15 cellular contexts compared by ENCODE assay signal in genomic region chr12:65943388-65944137, GRCh38.
DNase-seq lines count a peak whose midpoint lies in the region; ATAC-seq, FAIRE-seq and TF ChIP-seq lines count a peak whose summit lies in the region.
"Had no signal": no experiment of that assay in that cellular context is flagged by ENCODE, and none has a peak within 500 bp of the region (broad histone marks: within the 10 kb centered on the region; RNA-seq: fewer than 3 reads in every experiment).

No MANE protein-coding gene starts in this region.

- TF ChIP-seq CTCF in AG04449 (IDR thresholded peaks at IDR 0.05; ENCODE audit: insufficient read depth, low read length, missing control alignments) = peak; percentile 14
- TF ChIP-seq CTCF in astrocyte of the spinal cord (IDR thresholded peaks at IDR 0.05; ENCODE audit: low read depth, low read length) = peak; percentile 21
- peak; percentile 34 for TF ChIP-seq CTCF in foreskin keratinocyte (conservative IDR thresholded peaks at IDR 0.05)

- ATAC-seq in foreskin keratinocyte = no peak
- ATAC-seq: activated T-cell treated with anti-CD3 and anti-CD28 coated beads, Interleukin-2, amount 50 U/mL, for 72 hours; naive thymus-derived CD8-positive, alpha-beta T cell had no signal

- H3K4me3 Mint-ChIP-seq in activated naive CD8-positive, alpha-beta T cell treated with anti-CD3 and anti-CD28 coated beads for 36 hours = no peak overlapping the region
- H3K4me3 Mint-ChIP-seq: activated T-cell treated with anti-CD3 and anti-CD28 coated beads, Interleukin-2, amount 50 U/mL, for 72 hours; B cell; naive thymus-derived CD8-positive, alpha-beta T cell had no signal

- no peaks in the 10 kb centered on the region for H3K4me1 Mint-ChIP-seq in activated naive CD8-positive, alpha-beta T cell treated with anti-CD3 and anti-CD28 coated beads for 36 hours
- H3K4me1 Mint-ChIP-seq: B cell; naive thymus-derived CD8-positive, alpha-beta T cell had no signal

- in situ Hi-C loops in astrocyte of the spinal cord (cut with HindIII; ENCODE audit: low sequenced_read_pairs) = no loop called here

- peaks cover 16% of the 10 kb centered on the region for H3K27me3 Mint-ChIP-seq in activated naive CD8-positive, alpha-beta T cell treated with anti-CD3 and anti-CD28 coated beads for 36 hours

- H3K27me3 ChIP-seq in foreskin keratinocyte = no peaks in the 10 kb centered on the region
- H3K27me3 ChIP-seq: vagina had no signal

- FAIRE-seq in H54 (lab: Jason Lieb, UNC) = peak; percentile 50

- H3K4me3 ChIP-seq in AG04449 (ENCODE audit: low read depth, low read length) (no peak overlapping the region), astrocyte of the spinal cord (ENCODE audit: low read depth, low read length) (no peak overlapping the region)
- H3K4me3 ChIP-seq: coronary artery, vagina had no signal

- no peak overlapping the region for H3K27ac Mint-ChIP-seq in activated naive CD8-positive, alpha-beta T cell treated with anti-CD3 and anti-CD28 coated beads for 36 hours
- H3K27ac Mint-ChIP-seq: activated T-cell treated with anti-CD3 and anti-CD28 coated beads, Interleukin-2, amount 50 U/mL, for 72 hours; B cell; naive thymus-derived CD8-positive, alpha-beta T cell had no signal

- no peak for TF ChIP-seq POLR2A in H54 (IDR thresholded peaks at IDR 0.05; ENCODE audit: low read depth, low read length)

- H3K9me3 Mint-ChIP-seq in activated naive CD8-positive, alpha-beta T cell treated with anti-CD3 and anti-CD28 coated beads for 36 hours = no peaks in the 10 kb centered on the region
- H3K9me3 Mint-ChIP-seq: activated T-cell treated with anti-CD3 and anti-CD28 coated beads, Interleukin-2, amount 50 U/mL, for 72 hours; naive thymus-derived CD8-positive, alpha-beta T cell had no signal

- DNase-seq in AG04449 (ENCODE audit: low read depth, low spot score) (no peak), H54 (ENCODE audit: insufficient read length, low spot score) (no peak), astrocyte of the spinal cord (ENCODE audit: low read depth, low spot score) (no peak), foreskin keratinocyte (no peak), mesenteric fat pad (ENCODE audit: low spot score) (no peak), foreskin melanocyte (no peak)
- DNase-seq in activated T-cell treated with anti-CD3 and anti-CD28 coated beads, Interleukin-2, amount 50 U/mL, for 48 hours = no peak
- DNase-seq in activated naive CD8-positive, alpha-beta T cell treated with anti-CD3 and anti-CD28 coated beads for 36 hours = no peak
- DNase-seq: activated T-cell treated with anti-CD3 and anti-CD28 coated beads, Interleukin-2, amount 50 U/mL, for 72 hours; naive thymus-derived CD8-positive, alpha-beta T cell; NCI-H2029; NCI-H526 had no signal

- peaks cover 70% of the 10 kb centered on the region for H3K4me1 ChIP-seq in foreskin keratinocyte

- H3K36me3 Mint-ChIP-seq in activated naive CD8-positive, alpha-beta T cell treated with anti-CD3 and anti-CD28 coated beads for 36 hours = no peaks in the 10 kb centered on the region
- H3K36me3 Mint-ChIP-seq: naive thymus-derived CD8-positive, alpha-beta T cell had no signal

- CTCF ChIA-PET in AG04449 (lab: Yijun Ruan, JAX) = interaction anchor here (0.9 to 1.6 kb wide), 5 partner anchors 11 to 42 kb away, joined by 3 to 6 read pairs (median 4); no protein-coding TSS in a partner anchor

- no peak overlapping the region for H3K27ac ChIP-seq in foreskin keratinocyte
- H3K27ac ChIP-seq: coronary artery, vagina had no signal

- POLR2A ChIA-PET in AG04449 (lab: Yijun Ruan, JAX) = interaction anchor here (0.5 kb wide), 1 partner anchor 379 kb away, joined by 3 read pairs; no protein-coding TSS in a partner anchor
